ENCODE assay signal across 1 cellular context in the genomic region with DNA sequence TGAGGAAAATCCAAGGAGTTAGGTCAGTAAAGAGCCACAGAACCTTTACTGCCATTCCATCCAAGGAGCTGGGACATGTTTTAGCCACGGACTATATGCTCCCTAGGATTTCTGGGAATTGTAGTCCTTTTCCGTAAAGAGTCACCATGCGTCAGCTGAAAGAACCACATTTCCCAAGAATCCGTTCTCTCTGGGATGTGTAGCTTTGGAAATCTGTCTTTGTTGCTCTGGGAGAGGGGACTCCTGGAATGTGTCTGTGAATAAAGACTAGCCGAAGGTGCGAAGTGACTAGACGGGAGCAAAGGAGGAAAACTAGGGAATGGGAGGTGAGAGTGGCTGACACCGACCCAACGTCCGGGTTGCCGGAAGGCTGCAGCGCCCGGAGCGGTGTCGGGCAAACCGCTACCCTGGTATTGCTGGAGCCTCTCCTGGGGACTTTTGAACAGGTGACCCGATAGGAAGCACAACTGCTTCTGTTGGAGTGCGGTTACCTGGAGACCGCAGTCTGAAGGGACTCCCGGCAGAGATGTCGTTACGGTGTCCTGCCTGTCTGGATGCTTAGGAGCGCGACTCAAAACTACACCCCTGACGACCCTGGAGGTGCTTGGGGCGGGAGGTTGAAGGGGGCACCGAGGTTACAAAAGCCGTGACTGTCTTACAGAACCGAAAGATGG.
TF ChIP-seq lines count a peak whose summit lies in the region.

A gene with protein sequence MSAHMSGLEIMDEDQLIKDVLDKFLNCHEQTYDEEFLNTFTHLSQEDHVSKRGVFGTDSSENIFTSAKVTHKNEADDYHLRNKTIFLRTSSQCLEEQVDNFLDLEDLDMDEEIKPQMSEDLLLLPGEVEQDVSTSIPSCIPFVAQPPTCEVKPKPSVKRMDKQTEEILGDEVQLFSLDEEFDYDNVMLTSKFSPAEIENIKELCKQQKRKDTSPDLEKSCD (plus strand): TSS at position 187 of the 674 bp plus-strand sequence. CDS start 15,602 bp downstream, outside the sequence.

TF ChIP-seq in IMR-90, 13 proteins besides CTCF, POLR2A, EP300 and RAD21:
- TF ChIP-seq MAZ (IDR thresholded peaks at IDR 0.05; ENCODE audit: borderline replicate concordance, low read depth, low read length) (0 out of 2 replicates have a peak, but pooled peaks have one; percentile 12), NFE2L2 (IDR thresholded peaks at IDR 0.05; ENCODE audit: low read depth, low read length) (peak; percentile 64), MAFK (IDR thresholded peaks at IDR 0.05; ENCODE audit: low read depth, low read length) (no peak; the same call in 1 of the 2 replicates), CEBPB (IDR thresholded peaks at IDR 0.05; ENCODE audit: low read depth, low read length) (0 out of 2 replicates have a peak, but pooled peaks have one; percentile 6)
TF ChIP-seq in IMR-90: peak in this region for 3.
